In the genomic region with DNA sequence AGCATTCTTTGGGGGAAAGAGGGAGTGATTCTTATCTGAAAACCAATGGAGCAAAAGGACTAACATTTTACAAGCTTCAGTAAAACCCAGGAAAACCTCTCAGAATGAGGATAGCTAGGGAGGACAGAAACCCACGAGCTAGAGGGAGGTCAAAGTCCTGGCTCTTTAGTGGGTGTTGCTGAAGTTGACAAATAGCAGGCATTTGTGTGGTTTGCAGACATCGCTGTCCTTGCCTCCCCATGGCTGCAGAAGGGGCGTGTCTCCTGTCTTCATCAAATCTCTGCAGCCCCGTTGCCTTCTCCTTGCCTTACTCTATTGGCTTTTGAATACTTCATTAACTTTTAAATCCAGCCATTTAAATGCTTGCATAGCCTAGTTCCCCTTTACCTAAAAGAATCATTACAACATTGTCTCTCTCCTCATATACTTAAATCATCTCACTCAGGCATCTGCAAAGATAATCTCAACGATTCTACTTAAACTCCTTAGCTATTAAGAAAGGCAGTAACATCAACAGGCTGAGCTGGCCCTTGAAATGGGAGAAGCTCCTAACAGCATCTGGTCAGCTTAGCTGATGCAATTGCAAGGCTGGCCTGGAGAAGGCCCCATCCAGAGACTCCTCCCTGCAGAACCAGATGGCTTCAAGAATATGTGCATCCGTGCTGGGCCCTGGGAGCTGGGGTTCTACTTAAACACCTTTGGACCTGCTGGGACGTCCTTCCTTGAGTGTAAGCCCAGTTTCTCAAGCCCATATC, we compare ENCODE assay signal across 14 cellular contexts.
A peak's percentile ranks its signal among the peaks of the same experiment; 100 is the strongest.
DNase-seq lines count a peak whose midpoint lies in the region; TF ChIP-seq lines count a peak whose summit lies in the region.
"Had no signal": no experiment of that assay in that cellular context is flagged by ENCODE, and none has a peak within 500 bp of the region (broad histone marks: within the 10 kb centered on the region; RNA-seq: fewer than 3 reads in every experiment).

No MANE protein-coding gene starts in this region.

- no peak for TF ChIP-seq EP300 in sigmoid colon (IDR thresholded peaks at IDR 0.05)

- H3K27ac ChIP-seq in sigmoid colon: no peak overlapping the region
- H3K27ac ChIP-seq: adrenal gland, tibial nerve had no signal

- intact Hi-C loops in sigmoid colon (cut with DNase I): no loop called here

- H3K27me3 ChIP-seq in adipocyte (replicated peaks; ENCODE audit: control insufficient read depth, insufficient read depth, low read length) (peaks cover 9% of the 10 kb centered on the region), sigmoid colon (no peaks in the 10 kb centered on the region)
- H3K27me3 ChIP-seq: adrenal gland, BE2C, tibial nerve had no signal

- H3K4me3 ChIP-seq in AG09309 (ENCODE audit: control insufficient read depth, low read depth, low read length) (no peak overlapping the region), adipocyte (ENCODE audit: low read length) (no peak overlapping the region), sigmoid colon (no peak overlapping the region)
- H3K4me3 ChIP-seq: adrenal gland, tibial nerve had no signal

- DNase-seq in AG09309 (ENCODE audit: low read depth) (peak; percentile 91), GM04504 (ENCODE audit: low read depth) (peak; percentile 70), adipocyte (ENCODE audit: low read depth) (peak; percentile 85), islet precursor cell (peak; percentile 87), NCI-H2196 (lab: John Stamatoyannopoulos, UW; ENCODE audit: unreplicated experiment) (no peak), superior temporal gyrus (ENCODE audit: extremely low spot score) (no peak), KG1 (lab: John Stamatoyannopoulos, UW) (no peak), sigmoid colon (no peak)
- DNase-seq: activated CD4-positive, alpha-beta T cell treated with anti-CD3 and anti-CD28 coated beads for 1 hour; adrenal gland; BE2C; dermis blood vessel endothelial cell; H9 had no signal

- H3K36me3 ChIP-seq in adipocyte (ENCODE audit: control insufficient read depth, insufficient read depth, low read length, severe bottlenecking) (no peaks in the 10 kb centered on the region), sigmoid colon (no peaks in the 10 kb centered on the region)
- H3K36me3 ChIP-seq: adrenal gland, BE2C, tibial nerve had no signal

- H3K9ac ChIP-seq in adipocyte (ENCODE audit: low read length): no peak overlapping the region

- TF ChIP-seq CTCF in AG09309 (IDR thresholded peaks at IDR 0.05; ENCODE audit: control insufficient read depth, insufficient read depth, low read depth, low read length, missing control alignments) (peak; percentile 5), sigmoid colon (IDR thresholded peaks at IDR 0.05) (no peak)

- H3K4me1 ChIP-seq in adipocyte (ENCODE audit: control insufficient read depth, insufficient read depth, low read length): no peaks in the 10 kb centered on the region
- no peaks in the 10 kb centered on the region for H3K4me1 ChIP-seq in sigmoid colon
- H3K4me1 ChIP-seq: adrenal gland, BE2C, tibial nerve had no signal

- WGBS in sigmoid colon, 2 donors: 11 to 26% methylated on average over 7 of the region's 7 CpGs

- TF ChIP-seq POLR2A in sigmoid colon (IDR thresholded peaks at IDR 0.05): no peak

- H3K9me3 ChIP-seq in adipocyte (ENCODE audit: control insufficient read depth, low read length): no peaks in the 10 kb centered on the region
- peaks cover 0 to 3% (median 0%) of the 10 kb centered on the region in 4 donors for H3K9me3 ChIP-seq in sigmoid colon
- H3K9me3 ChIP-seq: adrenal gland, BE2C had no signal

Comparison
In these comparisons a context has a peak if more than half of its experiments do, and no peak if none do; other contexts are left out.
1. DNase-seq: peak in AG09309 (single experiment), GM04504 (single experiment), adipocyte (single experiment) and islet precursor cell (single experiment); none in NCI-H2196 (single experiment), superior temporal gyrus (single experiment), KG1 (single experiment) and sigmoid colon (single experiment).